In the genomic region with DNA sequence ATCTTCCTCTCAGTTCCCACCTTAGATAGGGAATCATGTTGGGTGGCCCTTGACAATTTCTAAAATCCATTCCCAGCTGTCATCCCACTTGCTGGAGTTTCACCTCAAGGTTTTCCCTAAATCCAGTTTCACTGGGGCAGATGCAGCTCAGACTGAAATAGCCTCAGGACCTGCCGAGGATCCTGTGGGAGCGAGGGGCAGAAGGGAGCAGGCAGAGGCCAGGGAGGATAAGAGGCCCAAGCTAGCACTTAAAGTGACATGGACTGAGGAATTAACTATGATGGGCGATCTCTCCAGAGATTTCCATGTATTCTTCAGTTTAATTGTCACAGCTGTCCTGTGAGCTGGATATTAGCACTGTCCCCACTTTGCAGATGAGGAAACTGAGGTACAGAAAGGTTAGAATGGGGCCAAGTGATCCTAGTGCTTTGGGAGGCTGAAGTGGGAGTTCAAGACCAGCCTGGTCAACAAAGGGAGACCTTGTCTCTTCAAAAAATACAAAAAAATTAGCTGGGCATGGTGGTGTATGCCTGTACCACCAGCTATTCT, we compare ENCODE assay signal across 13 cellular contexts. TPM values are rescaled to one million over a fixed set of nuclear protein-coding genes. Genes with fewer than 3 reads are reported as not detected.
DNase-seq lines count a peak whose midpoint lies in the region; ATAC-seq and TF ChIP-seq lines count a peak whose summit lies in the region.
"Had no signal": no experiment of that assay in that cellular context is flagged by ENCODE, and none has a peak within 500 bp of the region (broad histone marks: within the 10 kb centered on the region; RNA-seq: fewer than 3 reads in every experiment).

No MANE protein-coding gene starts in this region.

- H3K4me1 Mint-ChIP-seq in activated CD4-positive, alpha-beta T cell treated with anti-CD3 and anti-CD28 coated beads, Interleukin-2, amount 10 ng/mL, durations not matched to agents 24 days and 14 days = peaks cover 34% of the 10 kb centered on the region
- peaks cover 32% of the 10 kb centered on the region for H3K4me1 Mint-ChIP-seq in activated T-helper 2 cell treated with anti-CD3 and anti-CD28 coated beads, Interferon-gamma antibody, Interleukin-2, Interleukin-4, amounts not matched to agents 10 μg/mL and 5 μg/mL and 100 μg/mL, durations not matched to agents 14 hours and 24 hours and 36 hours (ENCODE audit: low read depth)
- H3K4me1 Mint-ChIP-seq in stimulated activated effector memory CD8-positive, alpha-beta T cell treated with anti-CD3 and anti-CD28 coated beads, Interleukin-12 subunit alpha, Interleukin-12 subunit beta, amount 100 ng/mL, for 72 hours = peaks cover 39% of the 10 kb centered on the region

- no peaks in the 10 kb centered on the region for H3K9me3 Mint-ChIP-seq in activated CD4-positive, alpha-beta T cell treated with anti-CD3 and anti-CD28 coated beads, Interleukin-2, amount 10 ng/mL, durations not matched to agents 24 days and 14 days
- H3K9me3 Mint-ChIP-seq in activated T-helper 2 cell treated with anti-CD3 and anti-CD28 coated beads, Interferon-gamma antibody, Interleukin-2, Interleukin-4, amounts not matched to agents 10 μg/mL and 5 μg/mL and 100 μg/mL, durations not matched to agents 14 hours and 24 hours and 36 hours = no peaks in the 10 kb centered on the region
- H3K9me3 Mint-ChIP-seq in stimulated activated effector memory CD8-positive, alpha-beta T cell treated with anti-CD3 and anti-CD28 coated beads, Interleukin-12 subunit alpha, Interleukin-12 subunit beta, amount 100 ng/mL, for 72 hours = no peaks in the 10 kb centered on the region

- ATAC-seq in stimulated activated effector memory CD8-positive, alpha-beta T cell treated with anti-CD3 and anti-CD28 coated beads, Interleukin-12 subunit alpha, Interleukin-12 subunit beta, amount 100 ng/mL, for 72 hours = no peak
- ATAC-seq in HG03159 (IDR thresholded peaks at IDR 0.05; ENCODE audit: unreplicated experiment) = no peak

- H3K36me3 Mint-ChIP-seq in activated CD4-positive, alpha-beta T cell treated with anti-CD3 and anti-CD28 coated beads, Interleukin-2, amount 10 ng/mL, durations not matched to agents 24 days and 14 days (ENCODE audit: low read depth) = no peaks in the 10 kb centered on the region
- H3K36me3 Mint-ChIP-seq in activated T-helper 2 cell treated with anti-CD3 and anti-CD28 coated beads, Interferon-gamma antibody, Interleukin-2, Interleukin-4, amounts not matched to agents 10 μg/mL and 5 μg/mL and 100 μg/mL, durations not matched to agents 14 hours and 24 hours and 36 hours (ENCODE audit: low read depth) = peaks cover 3% of the 10 kb centered on the region
- H3K36me3 Mint-ChIP-seq in stimulated activated effector memory CD8-positive, alpha-beta T cell treated with anti-CD3 and anti-CD28 coated beads, Interleukin-12 subunit alpha, Interleukin-12 subunit beta, amount 100 ng/mL, for 72 hours = no peaks in the 10 kb centered on the region

- H3K4me3 ChIP-seq in foreskin fibroblast (ENCODE audit: low read depth in 1 of 2, low read length in 2 of 2) = peak overlapping the region; percentile 87 to 88

- H3K27me3 Mint-ChIP-seq in activated CD4-positive, alpha-beta T cell treated with anti-CD3 and anti-CD28 coated beads, Interleukin-2, amount 10 ng/mL, durations not matched to agents 24 days and 14 days = peaks cover 12% of the 10 kb centered on the region
- H3K27me3 Mint-ChIP-seq in activated T-helper 2 cell treated with anti-CD3 and anti-CD28 coated beads, Interferon-gamma antibody, Interleukin-2, Interleukin-4, amounts not matched to agents 10 μg/mL and 5 μg/mL and 100 μg/mL, durations not matched to agents 14 hours and 24 hours and 36 hours (ENCODE audit: low read depth) = peaks cover 12% of the 10 kb centered on the region

- H3K4me3 Mint-ChIP-seq in activated CD4-positive, alpha-beta T cell treated with anti-CD3 and anti-CD28 coated beads, Interleukin-2, amount 10 ng/mL, durations not matched to agents 24 days and 14 days = peak overlapping the region; percentile 98
- H3K4me3 Mint-ChIP-seq in activated T-helper 2 cell treated with anti-CD3 and anti-CD28 coated beads, Interferon-gamma antibody, Interleukin-2, Interleukin-4, amounts not matched to agents 10 μg/mL and 5 μg/mL and 100 μg/mL, durations not matched to agents 14 hours and 24 hours and 36 hours (ENCODE audit: low read depth) = peak overlapping the region; percentile 98
- H3K4me3 Mint-ChIP-seq in stimulated activated effector memory CD8-positive, alpha-beta T cell treated with anti-CD3 and anti-CD28 coated beads, Interleukin-12 subunit alpha, Interleukin-12 subunit beta, amount 100 ng/mL, for 72 hours = peak overlapping the region; percentile 88

- intact Hi-C loops in activated CD4-positive, alpha-beta T cell treated with anti-CD3 and anti-CD28 coated beads, Interleukin-2, amount 10 ng/mL, durations not matched to agents 24 days and 14 days (cut with micrococcal nuclease) = loop anchor here (10.0 kb wide), 1 partner anchor 392 kb away; a partner anchor contains a TSS
- intact Hi-C loops in activated T-helper 2 cell treated with anti-CD3 and anti-CD28 coated beads, Interferon-gamma antibody, Interleukin-2, Interleukin-4, amounts not matched to agents 10 μg/mL and 5 μg/mL and 100 μg/mL, durations not matched to agents 14 hours and 24 hours and 36 hours (cut with micrococcal nuclease) = no loop called here

- TF ChIP-seq CTCF in foreskin fibroblast (IDR thresholded peaks at IDR 0.05; ENCODE audit: low read depth, low read length) = no peak

- no peak for DNase-seq in activated CD4-positive, alpha-beta T cell treated with anti-CD3 and anti-CD28 coated beads, Interleukin-2, amount 10 ng/mL, durations not matched to agents 24 days and 14 days
- no peak for DNase-seq in activated CD4-positive, alpha-beta T cell treated with anti-CD3 and anti-CD28 coated beads, Interleukin-2, amount 50 U/mL, for 1 hour
- DNase-seq in activated T-helper 2 cell treated with anti-CD3 and anti-CD28 coated beads, Interferon-gamma antibody, Interleukin-2, Interleukin-4, amounts not matched to agents 10 μg/mL and 5 μg/mL and 100 μg/mL, durations not matched to agents 14 hours and 24 hours and 36 hours (ENCODE audit: low spot score) = no peak
- DNase-seq in foreskin fibroblast (no peak), NAMALWA (ENCODE audit: low spot score) (no peak), amniotic stem cell (lab: John Stamatoyannopoulos, UW) (no peak)
- no peak for DNase-seq in stimulated activated effector memory CD8-positive, alpha-beta T cell treated with anti-CD3 and anti-CD28 coated beads, Interleukin-12 subunit alpha, Interleukin-12 subunit beta, amount 100 ng/mL, for 72 hours (ENCODE audit: low spot score in 2 of 2)
- DNase-seq: NCI-H2171 had no signal

- no peak overlapping the region for H3K27ac Mint-ChIP-seq in activated CD4-positive, alpha-beta T cell treated with anti-CD3 and anti-CD28 coated beads, Interleukin-2, amount 10 ng/mL, durations not matched to agents 24 days and 14 days
- H3K27ac Mint-ChIP-seq in activated T-helper 2 cell treated with anti-CD3 and anti-CD28 coated beads, Interferon-gamma antibody, Interleukin-2, Interleukin-4, amounts not matched to agents 10 μg/mL and 5 μg/mL and 100 μg/mL, durations not matched to agents 14 hours and 24 hours and 36 hours = no peak overlapping the region
- no peak overlapping the region for H3K27ac Mint-ChIP-seq in stimulated activated effector memory CD8-positive, alpha-beta T cell treated with anti-CD3 and anti-CD28 coated beads, Interleukin-12 subunit alpha, Interleukin-12 subunit beta, amount 100 ng/mL, for 72 hours

RNA-seq across cellular contexts. Expression of a gene that starts 2.7 kb away (rescaled TPM):
- total RNA-seq in activated CD4-positive, alpha-beta T cell treated with anti-CD3 and anti-CD28 coated beads, Interleukin-2, amount 10 ng/mL, durations not matched to agents 24 days and 14 days = 51.7 and 54.1 TPM in 2 replicates
- 51.6 and 55.7 TPM in 2 replicates for total RNA-seq in activated T-helper 2 cell treated with anti-CD3 and anti-CD28 coated beads, Interferon-gamma antibody, Interleukin-2, Interleukin-4, amounts not matched to agents 10 μg/mL and 5 μg/mL and 100 μg/mL, durations not matched to agents 14 hours and 24 hours and 36 hours

RNA-seq across cellular contexts. Expression of a gene that starts 17.8 kb away (rescaled TPM):
- total RNA-seq in activated CD4-positive, alpha-beta T cell treated with anti-CD3 and anti-CD28 coated beads, Interleukin-2, amount 10 ng/mL, durations not matched to agents 24 days and 14 days = not detected in 2 replicates
- not detected in 2 replicates for total RNA-seq in activated T-helper 2 cell treated with anti-CD3 and anti-CD28 coated beads, Interferon-gamma antibody, Interleukin-2, Interleukin-4, amounts not matched to agents 10 μg/mL and 5 μg/mL and 100 μg/mL, durations not matched to agents 14 hours and 24 hours and 36 hours
- total RNA-seq: A172, Daoy, LHCN-M2, mucosa of gallbladder had no signal
